ENCODE assay signal across 24 cellular contexts in the genomic region with DNA sequence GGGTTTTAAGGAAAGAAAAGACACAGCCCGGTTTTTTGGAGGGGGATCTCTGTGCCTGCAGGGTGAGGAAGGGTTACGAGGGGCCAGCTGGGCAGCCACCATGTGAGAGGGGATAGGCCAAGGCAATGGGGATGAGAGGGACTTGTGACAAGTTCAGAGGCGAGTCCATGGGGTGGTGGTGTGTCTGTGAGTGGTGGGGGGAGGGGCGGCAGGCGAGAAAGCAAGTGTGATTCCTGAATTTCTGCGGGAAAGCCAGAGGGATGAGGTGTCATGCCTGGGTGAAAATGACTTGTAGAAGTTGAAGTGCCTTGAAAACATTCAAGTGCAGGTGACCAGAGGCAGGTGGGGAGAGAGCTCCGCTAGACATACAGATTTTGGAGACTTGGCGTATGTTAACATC.
"Had no signal": no experiment of that assay in that cellular context is flagged by ENCODE, and none has a peak within 500 bp of the region (broad histone marks: within the 10 kb centered on the region; RNA-seq: fewer than 3 reads in every experiment).

No MANE protein-coding gene starts in this region.

- H3K27ac ChIP-seq: cardiac muscle cell, esophagus muscularis mucosa, parathyroid adenoma, sigmoid colon, upper lobe of right lung had no signal

- H3K4me3 Mint-ChIP-seq: activated CD4-positive, alpha-beta memory T cell treated with anti-CD3 and anti-CD28 coated beads for 36 hours; activated naive CD4-positive, alpha-beta T cell treated with anti-CD3 and anti-CD28 coated beads for 36 hours; activated naive CD8-positive, alpha-beta T cell treated with anti-CD3 and anti-CD28 coated beads, Interleukin-2, amount 10 ng/mL, durations not matched to agents 7 days and 5 days; activated T-cell treated with anti-CD3 and anti-CD28 coated beads, Interleukin-2, amount 50 U/mL, for 72 hours; dendritic cell treated with granulocyte-macrophage colony-stimulating factor and Interleukin-4, amounts not matched to agents 40 ng/mL and 50 ng/mL, for 4 days; memory B cell; nephron progenitor cell; stimulated activated naive B cell treated with anti-CD40 and anti-IgM and Interleukin-4, amounts not matched to agents 10 μg/mL and 1 μg/mL and 100 μg/mL, for 72 hours had no signal

- H3K36me3 ChIP-seq: cardiac muscle cell, esophagus muscularis mucosa, sigmoid colon, upper lobe of right lung had no signal

- DNase-seq: activated CD4-positive, alpha-beta memory T cell treated with anti-CD3 and anti-CD28 coated beads for 36 hours; activated CD4-positive, alpha-beta T cell treated with anti-CD3 and anti-CD28 coated beads for 48 hours; activated effector memory CD4-positive, alpha-beta T cell treated with Interleukin-2 at 50 U/mL for 16 hours; activated naive CD4-positive, alpha-beta T cell treated with anti-CD3 and anti-CD28 coated beads for 36 hours; activated naive CD8-positive, alpha-beta T cell treated with anti-CD3 and anti-CD28 coated beads, Interleukin-2, amount 10 ng/mL, durations not matched to agents 7 days and 5 days; activated T-cell treated with anti-CD3 and anti-CD28 coated beads, Interleukin-2, amount 50 U/mL, for 72 hours; amniotic stem cell; effector CD8-positive, alpha-beta T cell; left cardiac atrium; mucosa of descending colon; nephron progenitor cell; sigmoid colon; stimulated activated CD4-positive, alpha-beta T cell treated with anti-CD3 and anti-CD28 coated beads, Interleukin-2, amount 100 ng/mL, for 48 hours; stimulated activated CD8-positive, alpha-beta memory T cell treated with anti-CD3 and anti-CD28 coated beads, Interleukin-4, amount 100 ng/mL, for 48 hours; stimulated activated naive B cell treated with anti-CD40 and anti-IgM and Interleukin-4, amounts not matched to agents 10 μg/mL and 1 μg/mL and 100 μg/mL, for 72 hours; T-helper 1 cell; T1000; upper lobe of right lung had no signal

- H3K4me3 ChIP-seq: cardiac muscle cell, esophagus muscularis mucosa, mucosa of descending colon, sigmoid colon, smooth muscle cell, upper lobe of right lung had no signal

- H3K79me2 ChIP-seq: parathyroid adenoma had no signal

- H3K4me1 Mint-ChIP-seq: memory B cell; stimulated activated naive B cell treated with anti-CD40 and anti-IgM and Interleukin-4, amounts not matched to agents 10 μg/mL and 1 μg/mL and 100 μg/mL, for 72 hours had no signal

- H3K9me3 ChIP-seq: mucosa of descending colon, sigmoid colon had no signal

- H3K36me3 Mint-ChIP-seq: activated CD4-positive, alpha-beta memory T cell treated with anti-CD3 and anti-CD28 coated beads for 36 hours; activated naive CD8-positive, alpha-beta T cell treated with anti-CD3 and anti-CD28 coated beads, Interleukin-2, amount 10 ng/mL, durations not matched to agents 7 days and 5 days had no signal

- H3K9ac ChIP-seq: parathyroid adenoma had no signal

- H2AFZ ChIP-seq: parathyroid adenoma had no signal

- ATAC-seq: activated T-cell treated with anti-CD3 and anti-CD28 coated beads, Interleukin-2, amount 50 U/mL, for 72 hours; left cardiac atrium; mucosa of descending colon; stimulated activated naive B cell treated with anti-CD40 and anti-IgM and Interleukin-4, amounts not matched to agents 10 μg/mL and 1 μg/mL and 100 μg/mL, for 72 hours had no signal

- H3K27ac Mint-ChIP-seq: activated CD4-positive, alpha-beta memory T cell treated with anti-CD3 and anti-CD28 coated beads for 36 hours; activated naive CD4-positive, alpha-beta T cell treated with anti-CD3 and anti-CD28 coated beads for 36 hours; activated naive CD8-positive, alpha-beta T cell treated with anti-CD3 and anti-CD28 coated beads, Interleukin-2, amount 10 ng/mL, durations not matched to agents 7 days and 5 days; activated T-cell treated with anti-CD3 and anti-CD28 coated beads, Interleukin-2, amount 50 U/mL, for 72 hours; dendritic cell treated with granulocyte-macrophage colony-stimulating factor and Interleukin-4, amounts not matched to agents 40 ng/mL and 50 ng/mL, for 4 days; memory B cell; stimulated activated naive B cell treated with anti-CD40 and anti-IgM and Interleukin-4, amounts not matched to agents 10 μg/mL and 1 μg/mL and 100 μg/mL, for 72 hours had no signal

- H3K4me2 ChIP-seq: smooth muscle cell had no signal

- H3K4me1 ChIP-seq: esophagus muscularis mucosa, parathyroid adenoma, sigmoid colon, upper lobe of right lung had no signal

- H3K9me3 Mint-ChIP-seq: activated CD4-positive, alpha-beta memory T cell treated with anti-CD3 and anti-CD28 coated beads for 36 hours; activated naive CD4-positive, alpha-beta T cell treated with anti-CD3 and anti-CD28 coated beads for 36 hours; activated naive CD8-positive, alpha-beta T cell treated with anti-CD3 and anti-CD28 coated beads, Interleukin-2, amount 10 ng/mL, durations not matched to agents 7 days and 5 days; activated T-cell treated with anti-CD3 and anti-CD28 coated beads, Interleukin-2, amount 50 U/mL, for 72 hours; dendritic cell treated with granulocyte-macrophage colony-stimulating factor and Interleukin-4, amounts not matched to agents 40 ng/mL and 50 ng/mL, for 4 days; memory B cell had no signal

- H3K27me3 ChIP-seq: cardiac muscle cell, sigmoid colon, upper lobe of right lung had no signal
